ENCODE assay signal across 1 cellular context in the genomic region with DNA sequence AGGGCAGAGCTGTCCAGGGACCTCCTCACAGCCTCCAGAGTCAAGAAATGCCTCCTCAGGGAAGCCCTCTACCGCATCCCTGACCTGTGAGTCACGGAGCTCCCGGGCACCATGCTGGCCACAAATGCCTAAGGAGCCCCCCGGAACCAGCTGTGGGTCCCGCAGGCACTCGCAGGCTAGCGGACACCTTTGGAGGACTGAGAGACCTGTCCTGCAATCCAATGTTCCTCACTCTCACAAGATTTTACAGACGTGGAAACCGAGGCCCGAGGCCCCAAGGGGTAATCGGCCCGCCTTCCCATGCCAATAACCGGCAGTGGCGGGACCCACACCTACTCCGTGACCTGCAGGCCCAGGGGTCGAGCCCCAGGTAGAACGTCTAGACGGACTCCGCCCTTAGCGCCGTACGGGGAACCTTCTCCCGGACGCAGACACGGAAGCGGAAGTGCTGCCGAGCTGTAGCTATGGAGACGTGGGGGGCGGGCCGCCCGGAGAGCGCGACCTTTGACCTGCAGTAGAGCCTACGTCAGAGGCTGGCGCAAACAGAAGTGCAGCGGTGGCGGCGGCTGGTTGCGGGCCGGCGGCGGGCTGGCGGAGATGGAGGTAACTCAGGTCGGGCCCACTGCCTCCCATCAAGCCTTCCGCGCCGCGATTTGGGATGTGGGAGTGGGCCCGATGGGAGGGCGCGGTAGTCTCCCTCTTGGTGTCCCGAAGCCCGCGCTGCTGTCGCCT.
TF ChIP-seq lines count a peak whose summit lies in the region.

A gene with protein sequence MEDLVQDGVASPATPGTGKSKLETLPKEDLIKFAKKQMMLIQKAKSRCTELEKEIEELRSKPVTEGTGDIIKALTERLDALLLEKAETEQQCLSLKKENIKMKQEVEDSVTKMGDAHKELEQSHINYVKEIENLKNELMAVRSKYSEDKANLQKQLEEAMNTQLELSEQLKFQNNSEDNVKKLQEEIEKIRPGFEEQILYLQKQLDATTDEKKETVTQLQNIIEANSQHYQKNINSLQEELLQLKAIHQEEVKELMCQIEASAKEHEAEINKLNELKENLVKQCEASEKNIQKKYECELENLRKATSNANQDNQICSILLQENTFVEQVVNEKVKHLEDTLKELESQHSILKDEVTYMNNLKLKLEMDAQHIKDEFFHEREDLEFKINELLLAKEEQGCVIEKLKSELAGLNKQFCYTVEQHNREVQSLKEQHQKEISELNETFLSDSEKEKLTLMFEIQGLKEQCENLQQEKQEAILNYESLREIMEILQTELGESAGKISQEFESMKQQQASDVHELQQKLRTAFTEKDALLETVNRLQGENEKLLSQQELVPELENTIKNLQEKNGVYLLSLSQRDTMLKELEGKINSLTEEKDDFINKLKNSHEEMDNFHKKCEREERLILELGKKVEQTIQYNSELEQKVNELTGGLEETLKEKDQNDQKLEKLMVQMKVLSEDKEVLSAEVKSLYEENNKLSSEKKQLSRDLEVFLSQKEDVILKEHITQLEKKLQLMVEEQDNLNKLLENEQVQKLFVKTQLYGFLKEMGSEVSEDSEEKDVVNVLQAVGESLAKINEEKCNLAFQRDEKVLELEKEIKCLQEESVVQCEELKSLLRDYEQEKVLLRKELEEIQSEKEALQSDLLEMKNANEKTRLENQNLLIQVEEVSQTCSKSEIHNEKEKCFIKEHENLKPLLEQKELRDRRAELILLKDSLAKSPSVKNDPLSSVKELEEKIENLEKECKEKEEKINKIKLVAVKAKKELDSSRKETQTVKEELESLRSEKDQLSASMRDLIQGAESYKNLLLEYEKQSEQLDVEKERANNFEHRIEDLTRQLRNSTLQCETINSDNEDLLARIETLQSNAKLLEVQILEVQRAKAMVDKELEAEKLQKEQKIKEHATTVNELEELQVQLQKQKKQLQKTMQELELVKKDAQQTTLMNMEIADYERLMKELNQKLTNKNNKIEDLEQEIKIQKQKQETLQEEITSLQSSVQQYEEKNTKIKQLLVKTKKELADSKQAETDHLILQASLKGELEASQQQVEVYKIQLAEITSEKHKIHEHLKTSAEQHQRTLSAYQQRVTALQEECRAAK (N-terminal part only) (plus strand): TSS at position 529 of the 732 bp plus-strand sequence. CDS start 69 bp downstream, at position 598.

TF ChIP-seq in HepG2, 621 proteins besides CTCF, POLR2A, EP300 and RAD21 (continued from another document and continues in another):
- TF ChIP-seq, protein P1, sequence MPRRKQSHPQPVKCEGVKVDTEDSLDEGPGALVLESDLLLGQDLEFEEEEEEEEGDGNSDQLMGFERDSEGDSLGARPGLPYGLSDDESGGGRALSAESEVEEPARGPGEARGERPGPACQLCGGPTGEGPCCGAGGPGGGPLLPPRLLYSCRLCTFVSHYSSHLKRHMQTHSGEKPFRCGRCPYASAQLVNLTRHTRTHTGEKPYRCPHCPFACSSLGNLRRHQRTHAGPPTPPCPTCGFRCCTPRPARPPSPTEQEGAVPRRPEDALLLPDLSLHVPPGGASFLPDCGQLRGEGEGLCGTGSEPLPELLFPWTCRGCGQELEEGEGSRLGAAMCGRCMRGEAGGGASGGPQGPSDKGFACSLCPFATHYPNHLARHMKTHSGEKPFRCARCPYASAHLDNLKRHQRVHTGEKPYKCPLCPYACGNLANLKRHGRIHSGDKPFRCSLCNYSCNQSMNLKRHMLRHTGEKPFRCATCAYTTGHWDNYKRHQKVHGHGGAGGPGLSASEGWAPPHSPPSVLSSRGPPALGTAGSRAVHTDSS (CRISPR knock-in tag; conservative IDR thresholded peaks at IDR 0.05): 0 out of 2 replicates have a peak, but pooled peaks have one; percentile 78
- TF ChIP-seq ZNF563 (CRISPR knock-in tag; IDR thresholded peaks at IDR 0.05) (no peak; the same call in none of the 2 replicates), CEBPB (IDR thresholded peaks at IDR 0.05; ENCODE audit: borderline replicate concordance, low read depth, low read length) (0 out of 2 replicates have a peak, but pooled peaks have one; percentile 16), EHMT2 (IDR thresholded peaks at IDR 0.05; ENCODE audit: borderline replicate concordance, low read depth, low read length) (no peak), ZMAT3 (CRISPR knock-in tag; conservative IDR thresholded peaks at IDR 0.05) (peak; percentile 94; the same call in 1 of the 2 replicates), TIGD3 (CRISPR knock-in tag; IDR thresholded peaks at IDR 0.05; ENCODE audit: borderline replicate concordance) (peak; percentile 33; the same call in 1 of the 2 replicates), HOMEZ (CRISPR knock-in tag; IDR thresholded peaks at IDR 0.05; ENCODE audit: low read depth) (peak; percentile 76), HNRNPK (IDR thresholded peaks at IDR 0.05; ENCODE audit: low read depth, low read length, poor library complexity, severe bottlenecking) (no peak), RORA (CRISPR knock-in tag; IDR thresholded peaks at IDR 0.05) (no peak), PHF5A (CRISPR knock-in tag; IDR thresholded peaks at IDR 0.05; ENCODE audit: low read depth, unreplicated experiment) (peak; percentile 82), LCORL (IDR thresholded peaks at IDR 0.05) (no peak), LCORL (CRISPR knock-in tag; IDR thresholded peaks at IDR 0.05) (peak; percentile 48; the same call in 1 of the 2 replicates), IKZF4 (CRISPR knock-in tag; IDR thresholded peaks at IDR 0.05; ENCODE audit: borderline replicate concordance, low read depth, not compliant biosample characterization) (peak; percentile 92), SOX13 (IDR thresholded peaks at IDR 0.05) (no peak), SOX13 (CRISPR knock-in tag; conservative IDR thresholded peaks at IDR 0.05 in 1 of 2, IDR thresholded peaks at IDR 0.05 in 1 of 2) (peak in 1 of 2 experiments; percentile 60; a peak in 2 of 4 replicates), FOXK1 (CRISPR knock-in tag; IDR thresholded peaks at IDR 0.05; ENCODE audit: borderline replicate concordance, low read depth) (peak; percentile 77), U2AF2 (IDR thresholded peaks at IDR 0.05; ENCODE audit: low read depth, low read length) (peak; percentile 91; the same call in 1 of the 2 replicates), ZNF33A (CRISPR knock-in tag; IDR thresholded peaks at IDR 0.05; ENCODE audit: borderline replicate concordance) (peak; percentile 94; the same call in 1 of the 2 replicates)
- TF ChIP-seq, protein P2, sequence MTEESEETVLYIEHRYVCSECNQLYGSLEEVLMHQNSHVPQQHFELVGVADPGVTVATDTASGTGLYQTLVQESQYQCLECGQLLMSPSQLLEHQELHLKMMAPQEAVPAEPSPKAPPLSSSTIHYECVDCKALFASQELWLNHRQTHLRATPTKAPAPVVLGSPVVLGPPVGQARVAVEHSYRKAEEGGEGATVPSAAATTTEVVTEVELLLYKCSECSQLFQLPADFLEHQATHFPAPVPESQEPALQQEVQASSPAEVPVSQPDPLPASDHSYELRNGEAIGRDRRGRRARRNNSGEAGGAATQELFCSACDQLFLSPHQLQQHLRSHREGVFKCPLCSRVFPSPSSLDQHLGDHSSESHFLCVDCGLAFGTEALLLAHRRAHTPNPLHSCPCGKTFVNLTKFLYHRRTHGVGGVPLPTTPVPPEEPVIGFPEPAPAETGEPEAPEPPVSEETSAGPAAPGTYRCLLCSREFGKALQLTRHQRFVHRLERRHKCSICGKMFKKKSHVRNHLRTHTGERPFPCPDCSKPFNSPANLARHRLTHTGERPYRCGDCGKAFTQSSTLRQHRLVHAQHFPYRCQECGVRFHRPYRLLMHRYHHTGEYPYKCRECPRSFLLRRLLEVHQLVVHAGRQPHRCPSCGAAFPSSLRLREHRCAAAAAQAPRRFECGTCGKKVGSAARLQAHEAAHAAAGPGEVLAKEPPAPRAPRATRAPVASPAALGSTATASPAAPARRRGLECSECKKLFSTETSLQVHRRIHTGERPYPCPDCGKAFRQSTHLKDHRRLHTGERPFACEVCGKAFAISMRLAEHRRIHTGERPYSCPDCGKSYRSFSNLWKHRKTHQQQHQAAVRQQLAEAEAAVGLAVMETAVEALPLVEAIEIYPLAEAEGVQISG (CRISPR knock-in tag; IDR thresholded peaks at IDR 0.05): peak; percentile 95
- TF ChIP-seq, protein P3, sequence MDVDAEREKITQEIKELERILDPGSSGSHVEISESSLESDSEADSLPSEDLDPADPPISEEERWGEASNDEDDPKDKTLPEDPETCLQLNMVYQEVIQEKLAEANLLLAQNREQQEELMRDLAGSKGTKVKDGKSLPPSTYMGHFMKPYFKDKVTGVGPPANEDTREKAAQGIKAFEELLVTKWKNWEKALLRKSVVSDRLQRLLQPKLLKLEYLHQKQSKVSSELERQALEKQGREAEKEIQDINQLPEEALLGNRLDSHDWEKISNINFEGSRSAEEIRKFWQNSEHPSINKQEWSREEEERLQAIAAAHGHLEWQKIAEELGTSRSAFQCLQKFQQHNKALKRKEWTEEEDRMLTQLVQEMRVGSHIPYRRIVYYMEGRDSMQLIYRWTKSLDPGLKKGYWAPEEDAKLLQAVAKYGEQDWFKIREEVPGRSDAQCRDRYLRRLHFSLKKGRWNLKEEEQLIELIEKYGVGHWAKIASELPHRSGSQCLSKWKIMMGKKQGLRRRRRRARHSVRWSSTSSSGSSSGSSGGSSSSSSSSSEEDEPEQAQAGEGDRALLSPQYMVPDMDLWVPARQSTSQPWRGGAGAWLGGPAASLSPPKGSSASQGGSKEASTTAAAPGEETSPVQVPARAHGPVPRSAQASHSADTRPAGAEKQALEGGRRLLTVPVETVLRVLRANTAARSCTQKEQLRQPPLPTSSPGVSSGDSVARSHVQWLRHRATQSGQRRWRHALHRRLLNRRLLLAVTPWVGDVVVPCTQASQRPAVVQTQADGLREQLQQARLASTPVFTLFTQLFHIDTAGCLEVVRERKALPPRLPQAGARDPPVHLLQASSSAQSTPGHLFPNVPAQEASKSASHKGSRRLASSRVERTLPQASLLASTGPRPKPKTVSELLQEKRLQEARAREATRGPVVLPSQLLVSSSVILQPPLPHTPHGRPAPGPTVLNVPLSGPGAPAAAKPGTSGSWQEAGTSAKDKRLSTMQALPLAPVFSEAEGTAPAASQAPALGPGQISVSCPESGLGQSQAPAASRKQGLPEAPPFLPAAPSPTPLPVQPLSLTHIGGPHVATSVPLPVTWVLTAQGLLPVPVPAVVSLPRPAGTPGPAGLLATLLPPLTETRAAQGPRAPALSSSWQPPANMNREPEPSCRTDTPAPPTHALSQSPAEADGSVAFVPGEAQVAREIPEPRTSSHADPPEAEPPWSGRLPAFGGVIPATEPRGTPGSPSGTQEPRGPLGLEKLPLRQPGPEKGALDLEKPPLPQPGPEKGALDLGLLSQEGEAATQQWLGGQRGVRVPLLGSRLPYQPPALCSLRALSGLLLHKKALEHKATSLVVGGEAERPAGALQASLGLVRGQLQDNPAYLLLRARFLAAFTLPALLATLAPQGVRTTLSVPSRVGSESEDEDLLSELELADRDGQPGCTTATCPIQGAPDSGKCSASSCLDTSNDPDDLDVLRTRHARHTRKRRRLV (CRISPR knock-in tag; IDR thresholded peaks at IDR 0.05): peak; percentile 89
